ENCODE assay signal across 26 cellular contexts in genomic region chr13:20477394-20477793, GRCh38. TPM values are rescaled to one million over a fixed set of nuclear protein-coding genes. Genes with fewer than 3 reads are reported as not detected.
DNase-seq lines count a peak whose midpoint lies in the region; ATAC-seq, FAIRE-seq and TF ChIP-seq lines count a peak whose summit lies in the region.
"Had no signal": no experiment of that assay in that cellular context is flagged by ENCODE, and none has a peak within 500 bp of the region (broad histone marks: within the 10 kb centered on the region; RNA-seq: fewer than 3 reads in every experiment).

No MANE protein-coding gene starts in this region.

- no peak for DNase-seq in activated CD8-positive, alpha-beta T cell treated with anti-CD3 and anti-CD28 coated beads, Interleukin-2, amount 10 ng/mL, durations not matched to agents 7 days and 5 days
- no peak for DNase-seq in activated CD8-positive, alpha-beta T cell treated with anti-CD3 and anti-CD28 coated beads for 36 hours
- DNase-seq in CD4-positive, alpha-beta T cell, result no peak
- no peak for DNase-seq in naive thymus-derived CD4-positive, alpha-beta T cell
- no peak for DNase-seq in activated CD8-positive, alpha-beta memory T cell treated with anti-CD3 and anti-CD28 coated beads for 24 hours
- no peak for DNase-seq in GOT3 (lab: John Stamatoyannopoulos, UW)
- DNase-seq in ecto neural progenitor cell (ENCODE audit: low spot score), result no peak
- DNase-seq: CD8-positive, alpha-beta memory T cell; DMS 273 treated with DMSO at 0.1 percent for 48 hours; DMS79; EL; GF-D8; NCI-H1048; NCI-H1417; NCI-H1694; NCI-H2029 treated with DMSO at 0.1 percent for 48 hours; NCI-H446 treated with DMSO at 0.1 percent for 48 hours; NCI-H526; SHP77 treated with DMSO at 0.1 percent for 48 hours had no signal

- H3K9me3 ChIP-seq in CD4-positive, alpha-beta T cell (ENCODE audit: control insufficient read depth, low read length), result no peaks in the 10 kb centered on the region
- no peaks in the 10 kb centered on the region for H3K9me3 ChIP-seq in naive thymus-derived CD4-positive, alpha-beta T cell (ENCODE audit: control insufficient read depth in 2 of 3, low read length in 3 of 3)

- H3K27me3 Mint-ChIP-seq in activated CD8-positive, alpha-beta T cell treated with anti-CD3 and anti-CD28 coated beads, Interleukin-2, amount 10 ng/mL, durations not matched to agents 7 days and 5 days (ENCODE audit: low read depth), result no peaks in the 10 kb centered on the region
- H3K27me3 Mint-ChIP-seq in activated CD8-positive, alpha-beta T cell treated with anti-CD3 and anti-CD28 coated beads for 36 hours, result no peaks in the 10 kb centered on the region
- H3K27me3 Mint-ChIP-seq in CD4-positive, alpha-beta T cell, result no peaks in the 10 kb centered on the region
- peaks cover 0 to 5% (median 0%) of the 10 kb centered on the region in 5 donors for H3K27me3 Mint-ChIP-seq in naive thymus-derived CD4-positive, alpha-beta T cell

- peak; percentile 98 for FAIRE-seq in TTC549 (lab: Jason Lieb, UNC)
- FAIRE-seq: GM12891, H54 had no signal

- no peaks in the 10 kb centered on the region for H3K27me3 ChIP-seq in CD4-positive, alpha-beta T cell (ENCODE audit: control insufficient read depth, insufficient read depth, low read length)
- no peaks in the 10 kb centered on the region for H3K27me3 ChIP-seq in naive thymus-derived CD4-positive, alpha-beta T cell (ENCODE audit: control insufficient read depth in 2 of 2, insufficient read depth in 2 of 2, low read length in 2 of 2)

- H3K36me3 ChIP-seq in naive thymus-derived CD4-positive, alpha-beta T cell (ENCODE audit: control insufficient read depth in 2 of 3, insufficient read depth in 3 of 3, low read length in 3 of 3), result no peaks in the 10 kb centered on the region

- H3K4me3 ChIP-seq in naive thymus-derived CD4-positive, alpha-beta T cell (ENCODE audit: low read length), result no peak overlapping the region

- TF ChIP-seq CTCF in activated CD8-positive, alpha-beta T cell treated with anti-CD3 and anti-CD28 coated beads for 36 hours (IDR thresholded peaks at IDR 0.05), result no peak
- no peak for TF ChIP-seq CTCF in CD4-positive, alpha-beta T cell (IDR thresholded peaks at IDR 0.05)

- H3K27ac ChIP-seq in CD4-positive, alpha-beta T cell (ENCODE audit: low read depth, low read length), result no peak overlapping the region
- H3K27ac ChIP-seq in naive thymus-derived CD4-positive, alpha-beta T cell (ENCODE audit: low read depth, low read length), result no peak overlapping the region
- H3K27ac ChIP-seq: HL-60, RWPE1 had no signal

- CTCF ChIA-PET in activated CD8-positive, alpha-beta T cell treated with anti-CD3 and anti-CD28 coated beads, Interleukin-2, amount 10 ng/mL, durations not matched to agents 7 days and 5 days (lab: Charles Lee), result interaction anchor here (1.1 to 4.8 kb wide), 2 partner anchors 16 to 65 kb away, joined by 3 to 28 read pairs; no protein-coding TSS in a partner anchor
- CTCF ChIA-PET in activated CD8-positive, alpha-beta T cell treated with anti-CD3 and anti-CD28 coated beads for 36 hours (lab: Charles Lee), result no interaction called here
- CTCF ChIA-PET in CD4-positive, alpha-beta T cell (lab: Charles Lee), result interaction anchor here (1.4 kb wide), 1 partner anchor 9 kb away, joined by 3 read pairs; no protein-coding TSS in a partner anchor
- CTCF ChIA-PET in naive thymus-derived CD4-positive, alpha-beta T cell (lab: Charles Lee), result interaction anchor here (1.3 to 1.5 kb wide), 2 partner anchors 17 to 19 kb away, joined by 3 read pairs; no protein-coding TSS in a partner anchor

- H3K36me3 Mint-ChIP-seq in activated CD8-positive, alpha-beta T cell treated with anti-CD3 and anti-CD28 coated beads, Interleukin-2, amount 10 ng/mL, durations not matched to agents 7 days and 5 days (ENCODE audit: low read depth), result peaks cover 1% of the 10 kb centered on the region
- peaks cover 2% of the 10 kb centered on the region for H3K36me3 Mint-ChIP-seq in activated CD8-positive, alpha-beta T cell treated with anti-CD3 and anti-CD28 coated beads for 36 hours (ENCODE audit: low read depth)
- H3K36me3 Mint-ChIP-seq in CD4-positive, alpha-beta T cell (ENCODE audit: low read depth), result peaks cover 4% of the 10 kb centered on the region
- peaks cover 0 to 18% (median 7%) of the 10 kb centered on the region in 5 donors for H3K36me3 Mint-ChIP-seq in naive thymus-derived CD4-positive, alpha-beta T cell

- intact Hi-C loops in activated CD8-positive, alpha-beta T cell treated with anti-CD3 and anti-CD28 coated beads for 36 hours (cut with micrococcal nuclease), result loop anchor here (2.0 kb wide), 2 partner anchors 57 to 65 kb away; no protein-coding TSS in a partner anchor
- intact Hi-C loops in CD4-positive, alpha-beta T cell (cut with DNase I, micrococcal nuclease), result loop anchor here in 1 of 2 experiments (2.0 to 5.0 kb wide), 3 partner anchors 65 to 295 kb away; partner anchors contain the start of genes EEF1AKMT1 and IL17D
- intact Hi-C loops in naive thymus-derived CD4-positive, alpha-beta T cell (cut with micrococcal nuclease), result loop anchor here (2.0 to 10.0 kb wide), 10 partner anchors 50 to 1125 kb away; partner anchors contain the start of genes IFT88 (in 1 of the 2), IL17D (in 1 of the 2), MICU2 (in 1 of the 2) and MRPL57 (in 1 of the 2)

- H3K4me1 Mint-ChIP-seq in activated CD8-positive, alpha-beta T cell treated with anti-CD3 and anti-CD28 coated beads, Interleukin-2, amount 10 ng/mL, durations not matched to agents 7 days and 5 days (ENCODE audit: low read depth), result peaks cover 43% of the 10 kb centered on the region
- H3K4me1 Mint-ChIP-seq in activated CD8-positive, alpha-beta T cell treated with anti-CD3 and anti-CD28 coated beads for 36 hours (ENCODE audit: low read depth), result peaks cover 47% of the 10 kb centered on the region
- peaks cover 60% of the 10 kb centered on the region for H3K4me1 Mint-ChIP-seq in CD4-positive, alpha-beta T cell (ENCODE audit: low read depth)
- H3K4me1 Mint-ChIP-seq in naive thymus-derived CD4-positive, alpha-beta T cell, result peaks cover 18 to 75% (median 56%) of the 10 kb centered on the region in 7 donors

- H3K4me1 ChIP-seq in naive thymus-derived CD4-positive, alpha-beta T cell (ENCODE audit: control insufficient read depth in 2 of 2, insufficient read depth in 2 of 2, low read length in 2 of 2), result peaks cover 21 to 25% of the 10 kb centered on the region in 2 donors

- H3K4me3 Mint-ChIP-seq in activated CD8-positive, alpha-beta T cell treated with anti-CD3 and anti-CD28 coated beads, Interleukin-2, amount 10 ng/mL, durations not matched to agents 7 days and 5 days, result no peak overlapping the region
- H3K4me3 Mint-ChIP-seq in activated CD8-positive, alpha-beta T cell treated with anti-CD3 and anti-CD28 coated beads for 36 hours, result no peak overlapping the region
- no peak overlapping the region for H3K4me3 Mint-ChIP-seq in CD4-positive, alpha-beta T cell
- peak overlapping the region in 8 of 10 donors; percentile 21 to 88 (median 45) for H3K4me3 Mint-ChIP-seq in naive thymus-derived CD4-positive, alpha-beta T cell

- no peak for ATAC-seq in activated CD8-positive, alpha-beta T cell treated with anti-CD3 and anti-CD28 coated beads, Interleukin-2, amount 10 ng/mL, durations not matched to agents 7 days and 5 days
- ATAC-seq in activated CD8-positive, alpha-beta T cell treated with anti-CD3 and anti-CD28 coated beads for 36 hours, result no peak
- ATAC-seq in CD4-positive, alpha-beta T cell (ENCODE audit: poor library complexity), result no peak
- ATAC-seq in naive thymus-derived CD4-positive, alpha-beta T cell, result no peak
- ATAC-seq: Panc1 had no signal

- no peaks in the 10 kb centered on the region for H3K9me3 Mint-ChIP-seq in activated CD8-positive, alpha-beta T cell treated with anti-CD3 and anti-CD28 coated beads, Interleukin-2, amount 10 ng/mL, durations not matched to agents 7 days and 5 days (ENCODE audit: insufficient read depth)
- H3K9me3 Mint-ChIP-seq in activated CD8-positive, alpha-beta T cell treated with anti-CD3 and anti-CD28 coated beads for 36 hours, result no peaks in the 10 kb centered on the region
- no peaks in the 10 kb centered on the region for H3K9me3 Mint-ChIP-seq in CD4-positive, alpha-beta T cell
- H3K9me3 Mint-ChIP-seq in naive thymus-derived CD4-positive, alpha-beta T cell, result no peaks in the 10 kb centered on the region
- H3K9me3 Mint-ChIP-seq: CD8-positive, alpha-beta memory T cell had no signal

- POLR2A ChIA-PET in activated CD8-positive, alpha-beta T cell treated with anti-CD3 and anti-CD28 coated beads, Interleukin-2, amount 10 ng/mL, durations not matched to agents 7 days and 5 days (lab: Charles Lee), result interaction anchor here (0.7 kb wide), 1 partner anchor 61 kb away, joined by 3 read pairs; no protein-coding TSS in a partner anchor
- POLR2A ChIA-PET in activated CD8-positive, alpha-beta T cell treated with anti-CD3 and anti-CD28 coated beads for 36 hours (lab: Charles Lee), result interaction anchor here (1.6 kb wide), 1 partner anchor 52 kb away, joined by 3 read pairs; no protein-coding TSS in a partner anchor
- POLR2A ChIA-PET in CD4-positive, alpha-beta T cell (lab: Charles Lee), result interaction anchor here (0.6 to 2.2 kb wide), 5 partner anchors 22 to 471 kb away, joined by 3 to 26 read pairs (median 14); no protein-coding TSS in a partner anchor
- POLR2A ChIA-PET in naive thymus-derived CD4-positive, alpha-beta T cell (lab: Charles Lee), result interaction anchor here (1.7 to 2.0 kb wide), 2 partner anchors 8 to 296 kb away, joined by 3 to 7 read pairs; partner anchors contain the start of gene EEF1AKMT1

- peak overlapping the region; percentile 96 for H3K27ac Mint-ChIP-seq in activated CD8-positive, alpha-beta T cell treated with anti-CD3 and anti-CD28 coated beads, Interleukin-2, amount 10 ng/mL, durations not matched to agents 7 days and 5 days
- H3K27ac Mint-ChIP-seq in activated CD8-positive, alpha-beta T cell treated with anti-CD3 and anti-CD28 coated beads for 36 hours, result no peak overlapping the region
- peak overlapping the region; percentile 99 for H3K27ac Mint-ChIP-seq in CD4-positive, alpha-beta T cell
- peak overlapping the region in 6 of 9 donors; percentile 77 to 99 (median 94) for H3K27ac Mint-ChIP-seq in naive thymus-derived CD4-positive, alpha-beta T cell

RNA-seq across cellular contexts. Expression of gene CRYL1, which starts 48.3 kb away (rescaled TPM):
- 10 to 100 TPM; 11.5 to 13.2 TPM for total RNA-seq in activated CD8-positive, alpha-beta T cell treated with anti-CD3 and anti-CD28 coated beads, Interleukin-2, amount 10 ng/mL, durations not matched to agents 7 days and 5 days
- total RNA-seq in activated CD8-positive, alpha-beta T cell treated with anti-CD3 and anti-CD28 coated beads for 36 hours, result 1 to 10 TPM; 8.5 to 9.4 TPM
- 1 to 10 TPM; 7.9 to 8.0 TPM for total RNA-seq in CD4-positive, alpha-beta T cell
- 10 to 100 TPM; 12.3 to 21.2 (median 16.3) TPM for total RNA-seq in naive thymus-derived CD4-positive, alpha-beta T cell
- polyA plus RNA-seq in naive thymus-derived CD4-positive, alpha-beta T cell, result 10 to 100 TPM; 32.4 to 44.1 TPM
- total RNA-seq: OCI-LY7 had no signal

Comparison
In these comparisons a context has a peak if more than half of its experiments do, and no peak if none do; other contexts are left out.
1. H3K4me3 Mint-ChIP-seq: peak in naive thymus-derived CD4-positive, alpha-beta T cell (8 of 10); none in activated CD8-positive, alpha-beta T cell treated with anti-CD3 and anti-CD28 coated beads, Interleukin-2, amount 10 ng/mL, durations not matched to agents 7 days and 5 days (single experiment), activated CD8-positive, alpha-beta T cell treated with anti-CD3 and anti-CD28 coated beads for 36 hours (single experiment) and CD4-positive, alpha-beta T cell (single experiment).